Comparison of ENCODE assay signal across 24 cellular contexts in the genomic region with DNA sequence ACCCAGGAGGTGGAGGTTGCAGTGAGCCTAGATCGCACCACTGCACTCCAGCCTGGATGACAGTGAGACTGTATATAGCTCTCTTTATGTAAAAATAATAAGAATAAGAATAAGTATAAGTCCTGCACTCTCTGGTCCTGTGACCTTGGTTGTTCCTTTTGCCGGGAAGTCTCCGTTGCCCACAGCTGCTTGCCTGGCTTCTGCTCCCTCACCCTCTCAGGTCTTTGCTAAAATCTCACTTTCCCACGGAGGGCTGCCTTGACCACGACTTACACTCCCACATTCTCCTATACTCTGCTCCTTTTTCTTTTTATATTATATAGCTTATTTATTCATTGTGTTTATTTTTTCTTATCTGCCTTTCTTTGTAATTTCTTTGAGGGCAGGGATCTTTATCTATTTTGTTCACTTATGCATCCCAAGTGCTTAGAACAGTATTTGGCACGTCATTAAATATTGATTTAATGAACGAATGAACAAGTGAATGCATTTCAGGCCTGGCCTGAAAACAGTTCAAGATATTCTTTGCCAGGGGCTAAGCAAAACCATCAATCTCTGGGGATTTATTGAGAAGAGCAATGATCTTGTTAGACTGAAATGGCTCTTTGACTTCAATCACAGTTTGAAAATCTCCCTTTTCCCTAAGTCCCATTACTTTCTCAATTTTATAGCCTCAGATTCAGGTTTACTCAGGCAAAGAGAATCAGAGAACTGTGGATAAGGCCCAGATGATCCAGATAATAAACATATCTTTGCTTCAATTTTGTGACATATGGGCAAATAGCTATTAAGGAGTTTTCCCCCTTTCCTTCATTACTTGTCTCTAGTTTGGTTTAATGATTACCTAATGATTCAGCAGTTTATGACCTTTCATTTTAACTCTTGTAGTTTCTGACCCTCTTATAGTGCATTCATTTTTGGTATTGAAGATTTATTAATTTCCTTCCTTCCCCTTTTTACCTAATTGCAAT.
DNase-seq lines count a peak whose midpoint lies in the region; ATAC-seq, FAIRE-seq and TF ChIP-seq lines count a peak whose summit lies in the region.
"Had no signal": no experiment of that assay in that cellular context is flagged by ENCODE, and none has a peak within 500 bp of the region (broad histone marks: within the 10 kb centered on the region; RNA-seq: fewer than 3 reads in every experiment).

No MANE protein-coding gene starts in this region.

- H3K27me3 Mint-ChIP-seq in type B pancreatic cell, result no peaks in the 10 kb centered on the region
- H3K27me3 Mint-ChIP-seq: activated T-cell treated with anti-CD3 and anti-CD28 coated beads, Interleukin-2, amount 50 U/mL, for 24 hours; T-cell had no signal

- no peak overlapping the region for H3K4me3 Mint-ChIP-seq in type B pancreatic cell
- H3K4me3 Mint-ChIP-seq: activated CD8-positive, alpha-beta T cell treated with anti-CD3 and anti-CD28 coated beads for 36 hours; activated naive CD4-positive, alpha-beta T cell treated with anti-CD3 and anti-CD28 coated beads for 36 hours; activated T-cell treated with anti-CD3 and anti-CD28 coated beads, Interleukin-2, amount 50 U/mL, for 24 hours; B cell; T-cell had no signal

- H3K9me3 ChIP-seq in SJCRH30 (replicated peaks), result no peaks in the 10 kb centered on the region
- no peaks in the 10 kb centered on the region for H3K9me3 ChIP-seq in BE2C
- H3K9me3 ChIP-seq: Caco-2, esophagus squamous epithelium, left ventricle myocardium inferior, sigmoid colon, tibial nerve had no signal

- no peaks in the 10 kb centered on the region for H3K36me3 Mint-ChIP-seq in type B pancreatic cell
- H3K36me3 Mint-ChIP-seq: T-cell had no signal

- H3K9me3 Mint-ChIP-seq in type B pancreatic cell, result no peaks in the 10 kb centered on the region
- H3K9me3 Mint-ChIP-seq: activated CD8-positive, alpha-beta T cell treated with anti-CD3 and anti-CD28 coated beads for 36 hours; activated naive CD4-positive, alpha-beta T cell treated with anti-CD3 and anti-CD28 coated beads for 36 hours; activated T-cell treated with anti-CD3 and anti-CD28 coated beads, Interleukin-2, amount 50 U/mL, for 24 hours; T-cell had no signal

- no peak for ATAC-seq in GM19455 (IDR thresholded peaks at IDR 0.05; ENCODE audit: unreplicated experiment)
- ATAC-seq: activated CD8-positive, alpha-beta T cell treated with anti-CD3 and anti-CD28 coated beads for 36 hours; K562; T-cell had no signal

- H3K27ac ChIP-seq in SJCRH30, result peak overlapping the region; percentile 91
- H3K27ac ChIP-seq: esophagus squamous epithelium, left ventricle myocardium inferior, sigmoid colon, tibial nerve had no signal

- H3K27me3 ChIP-seq in SJCRH30 (no peaks in the 10 kb centered on the region), BE2C (no peaks in the 10 kb centered on the region)
- H3K27me3 ChIP-seq: esophagus squamous epithelium, sigmoid colon, tibial nerve had no signal

- H3K36me3 ChIP-seq in SJCRH30 (no peaks in the 10 kb centered on the region), BE2C (no peaks in the 10 kb centered on the region)
- H3K36me3 ChIP-seq: esophagus squamous epithelium, left ventricle myocardium inferior, sigmoid colon, tibial nerve had no signal

- DNase-seq in GM19239 (ENCODE audit: insufficient read length, low spot score), result no peak
- DNase-seq in SJCRH30, result no peak
- peak; percentile 63 for DNase-seq in kidney tubule cell (ENCODE audit: low spot score)
- no peak for DNase-seq in type B pancreatic cell (ENCODE audit: extremely low spot score, unreplicated experiment)
- no peak for DNase-seq in NCI-H1417 (lab: John Stamatoyannopoulos, UW)
- DNase-seq in BE2C, result no peak
- DNase-seq: activated CD8-positive, alpha-beta T cell treated with anti-CD3 and anti-CD28 coated beads for 36 hours; activated naive CD4-positive, alpha-beta T cell treated with anti-CD3 and anti-CD28 coated beads for 36 hours; activated T-cell treated with anti-CD3 and anti-CD28 coated beads, Interleukin-2, amount 50 U/mL, for 24 hours; anterior cingulate cortex; Caco-2; effector CD4-positive, alpha-beta T cell; esophagus squamous epithelium; HCEC 1CT; left ventricle myocardium inferior; NCI-H187 treated with DMSO at 0.1 percent for 48 hours; NCI-H446; sigmoid colon; stimulated activated naive CD4-positive, alpha-beta T cell; T-cell had no signal

- TF ChIP-seq CTCF in type B pancreatic cell (conservative IDR thresholded peaks at IDR 0.05) (no peak), BE2C (IDR thresholded peaks at IDR 0.05; ENCODE audit: low read depth, low read length) (no peak)

- no peak overlapping the region for H3K4me3 ChIP-seq in SJCRH30
- no peak overlapping the region for H3K4me3 ChIP-seq in BE2C (ENCODE audit: low read depth, low read length)
- H3K4me3 ChIP-seq: esophagus squamous epithelium, K562, left ventricle myocardium inferior, sigmoid colon, tibial nerve had no signal

- peak overlapping the region; percentile 10 for H3K27ac Mint-ChIP-seq in type B pancreatic cell
- H3K27ac Mint-ChIP-seq: activated CD8-positive, alpha-beta T cell treated with anti-CD3 and anti-CD28 coated beads for 36 hours; activated naive CD4-positive, alpha-beta T cell treated with anti-CD3 and anti-CD28 coated beads for 36 hours; activated T-cell treated with anti-CD3 and anti-CD28 coated beads, Interleukin-2, amount 50 U/mL, for 24 hours; B cell; T-cell had no signal

- FAIRE-seq in GM19239 (lab: Jason Lieb, UNC), result peak; percentile 84
- FAIRE-seq: K562 had no signal

- H3K4me1 ChIP-seq in SJCRH30 (peaks cover 51% of the 10 kb centered on the region), BE2C (no peaks in the 10 kb centered on the region)
- H3K4me1 ChIP-seq: left ventricle myocardium inferior had no signal

- peaks cover 27% of the 10 kb centered on the region for H3K4me1 Mint-ChIP-seq in type B pancreatic cell (ENCODE audit: unreplicated experiment)
